ENCODE assay signal across 8 cellular contexts in genomic region chr22:37419370-37419915, GRCh38. TPM values are rescaled to one million over a fixed set of nuclear protein-coding genes. Genes with fewer than 3 reads are reported as not detected.
DNase-seq lines count a peak whose midpoint lies in the region; ATAC-seq and TF ChIP-seq lines count a peak whose summit lies in the region.

No MANE protein-coding gene starts in this region.

- H3K4me3 ChIP-seq in AG04450 (ENCODE audit: low read depth, low read length), result peak overlapping the region; percentile 58
- H3K4me3 ChIP-seq in HEK293 (ENCODE audit: low read depth, low read length), result no peak overlapping the region

- no peaks in the 10 kb centered on the region for H3K36me3 ChIP-seq in HEK293 (ENCODE audit: control insufficient read depth in 2 of 2, insufficient read depth in 1 of 2, low read length in 2 of 2)

- DNase-seq in AG04450 (ENCODE audit: low read depth, low spot score) (no peak), mesothelial cell of epicardium (ENCODE audit: low spot score in 2 of 2, unreplicated experiment in 2 of 2) (no peak), AG08396 (ENCODE audit: low spot score) (no peak), NOMO-1 treated with dmso at 0.1 percent for 144 hours (lab: John Stamatoyannopoulos, UW; ENCODE audit: unreplicated experiment) (no peak), NCI-H1092 treated with DMSO at 0.1 percent for 48 hours (lab: John Stamatoyannopoulos, UW) (no peak), dedifferentiated amniotic fluid mesenchymal stem cell (ENCODE audit: extremely low spot score) (no peak)
- no peak for DNase-seq in central memory CD8-positive, alpha-beta T cell (ENCODE audit: low spot score in 2 of 2)

- H3K27ac Mint-ChIP-seq in central memory CD8-positive, alpha-beta T cell (ENCODE audit: low read depth), result no peak overlapping the region
- H3K27ac Mint-ChIP-seq in mesothelial cell of epicardium, result no peak overlapping the region

- POLR2A ChIA-PET in AG04450 (lab: Yijun Ruan, JAX) (no interaction called here), HEK293 (lab: Yijun Ruan, JAX) (no interaction called here)

- TF ChIP-seq CTCF in AG04450 (IDR thresholded peaks at IDR 0.05; ENCODE audit: low read depth, low read length) (no peak), HEK293 (tag by site-specific recombination; IDR thresholded peaks at IDR 0.05) (no peak), mesothelial cell of epicardium (IDR thresholded peaks at IDR 0.05; ENCODE audit: unreplicated experiment) (no peak)

- peak overlapping the region; percentile 81 for H3K4me3 Mint-ChIP-seq in central memory CD8-positive, alpha-beta T cell
- H3K4me3 Mint-ChIP-seq in mesothelial cell of epicardium, result peak overlapping the region; percentile 44

- peaks cover 37% of the 10 kb centered on the region for H3K4me1 Mint-ChIP-seq in central memory CD8-positive, alpha-beta T cell
- peaks cover 13% of the 10 kb centered on the region for H3K4me1 Mint-ChIP-seq in mesothelial cell of epicardium

- no peak for ATAC-seq in central memory CD8-positive, alpha-beta T cell (replicated peaks; ENCODE audit: extremely low read depth, poor library complexity, severe bottlenecking)

- H3K9me3 Mint-ChIP-seq in central memory CD8-positive, alpha-beta T cell, result no peaks in the 10 kb centered on the region
- H3K9me3 Mint-ChIP-seq in mesothelial cell of epicardium, result no peaks in the 10 kb centered on the region

- H3K27me3 Mint-ChIP-seq in central memory CD8-positive, alpha-beta T cell, result peaks cover 75% of the 10 kb centered on the region
- H3K27me3 Mint-ChIP-seq in mesothelial cell of epicardium (ENCODE audit: low read depth), result peaks cover 86% of the 10 kb centered on the region

- H3K4me1 ChIP-seq in HEK293 (ENCODE audit: control insufficient read depth, insufficient read depth, low read length), result no peaks in the 10 kb centered on the region

- CTCF ChIA-PET in AG04450 (lab: Charles Lee) (interaction anchor here (1.0 kb wide), 1 partner anchor 9 kb away, joined by 3 read pairs; no protein-coding TSS in a partner anchor), HEK293 (lab: Yijun Ruan, JAX) (no interaction called here)

- H3K9me3 ChIP-seq in AG04450 (ENCODE audit: control insufficient read depth, insufficient read depth, low read length) (no peaks in the 10 kb centered on the region), HEK293 (ENCODE audit: control insufficient read depth, insufficient read depth, low read depth, low read length) (no peaks in the 10 kb centered on the region)

- H3K27ac ChIP-seq in AG04450 (ENCODE audit: low read depth, low read length) (no peak overlapping the region), HEK293 (ENCODE audit: extremely low read depth, low read depth, low read length) (no peak overlapping the region)

- peaks cover 5% of the 10 kb centered on the region for H3K36me3 Mint-ChIP-seq in central memory CD8-positive, alpha-beta T cell (ENCODE audit: insufficient read depth)
- no peaks in the 10 kb centered on the region for H3K36me3 Mint-ChIP-seq in mesothelial cell of epicardium

- H3K27me3 ChIP-seq in AG04450 (ENCODE audit: control insufficient read depth, insufficient read depth, low read length), result peaks cover 9% of the 10 kb centered on the region

TF ChIP-seq in HEK293, 187 proteins besides CTCF, POLR2A, EP300 and RAD21:
- TF ChIP-seq GLIS2 (tag by site-specific recombination; IDR thresholded peaks at IDR 0.05), result peak; percentile 26; the same call in 1 of the 2 replicates
- TF ChIP-seq KLF7 (tag by site-specific recombination; IDR thresholded peaks at IDR 0.05; ENCODE audit: borderline replicate concordance), result no peak
- peak; percentile 26; the same call in 1 of the 2 replicates for TF ChIP-seq KLF8 (tag by site-specific recombination; IDR thresholded peaks at IDR 0.05)

RNA-seq across cellular contexts. Expression of gene ELFN2, which starts 7.8 kb away (rescaled TPM):
- 2.6 and 3.8 TPM in 2 replicates for polyA plus RNA-seq in AG04450 (2011; rRNA removed)
- polyA minus RNA-seq in AG04450 (2011; rRNA and poly(A)+ RNA removed), result 4.2 and 4.9 TPM in 2 replicates
- total RNA-seq in mesothelial cell of epicardium, result 4.1 to 4.2 TPM (median 4.1 TPM) in 3 replicates
